27 cellular contexts compared by ENCODE assay signal in the genomic region with DNA sequence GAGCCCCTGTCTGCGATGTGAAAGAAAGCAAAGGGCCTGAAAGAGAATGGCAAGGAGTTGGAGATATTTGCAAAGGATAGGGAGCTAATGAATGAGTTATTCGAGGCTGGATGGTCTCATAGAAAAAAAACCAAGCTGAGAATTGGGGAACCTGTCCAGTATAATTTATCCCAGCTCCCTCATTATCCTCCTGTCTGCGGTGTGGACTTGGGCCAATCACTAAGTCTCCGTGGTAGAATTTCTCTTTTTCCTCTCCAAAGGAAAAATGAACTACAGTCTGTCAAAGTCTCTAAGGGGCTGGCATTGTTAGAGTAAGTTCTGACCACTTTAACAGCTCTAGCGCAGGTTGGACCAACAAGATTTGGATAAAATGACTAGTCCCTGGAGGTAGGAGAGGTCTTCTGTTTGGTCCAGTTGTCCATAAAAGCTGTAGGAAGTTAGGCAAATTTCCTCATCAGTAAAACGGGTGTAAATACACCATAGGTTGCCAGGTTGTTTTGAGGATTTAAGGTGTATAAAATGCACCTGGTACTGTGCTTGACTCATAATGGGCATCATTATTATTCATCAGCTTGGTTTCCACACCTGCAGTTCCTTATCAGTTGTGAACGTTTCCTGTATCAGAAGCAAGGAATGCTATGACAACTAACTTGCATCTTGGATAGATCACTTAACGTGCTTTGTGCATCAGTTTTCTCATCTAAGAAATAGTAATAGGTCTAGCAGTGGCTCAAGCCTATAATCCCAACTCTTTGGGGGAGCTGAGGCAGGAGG. TPM values are rescaled to one million over a fixed set of nuclear protein-coding genes. Genes with fewer than 3 reads are reported as not detected.
DNase-seq lines count a peak whose midpoint lies in the region; ATAC-seq and TF ChIP-seq lines count a peak whose summit lies in the region.
"Had no signal": no experiment of that assay in that cellular context is flagged by ENCODE, and none has a peak within 500 bp of the region (broad histone marks: within the 10 kb centered on the region; RNA-seq: fewer than 3 reads in every experiment).

No MANE protein-coding gene starts in this region.

- ATAC-seq in GM21447 (IDR thresholded peaks at IDR 0.05; ENCODE audit: unreplicated experiment), result no peak
- ATAC-seq: body of pancreas; lower lobe of right lung; mucosa of descending colon; Right ventricle myocardium inferior; stimulated activated effector memory CD8-positive, alpha-beta T cell treated with anti-CD3 and anti-CD28 coated beads, Interleukin-12 subunit alpha, Interleukin-12 subunit beta, amount 100 ng/mL, for 72 hours; upper lobe of right lung had no signal

- H3K27ac ChIP-seq in 22Rv1, result peak overlapping the region; percentile 50
- no peak overlapping the region for H3K27ac ChIP-seq in HUES48 (ENCODE audit: low read depth, low read length)
- peak overlapping the region; percentile 14; the same call in 1 of the 2 replicates for H3K27ac ChIP-seq in SK-N-MC
- H3K27ac ChIP-seq in iPS-20b (ENCODE audit: low read length), result no peak overlapping the region
- H3K27ac ChIP-seq in RWPE1, result no peak overlapping the region
- H3K27ac ChIP-seq in sigmoid colon, result no peak overlapping the region
- H3K27ac ChIP-seq: BLaER1, body of pancreas, epithelial cell of prostate, HL-60, lower lobe of right lung, parathyroid adenoma, right atrium auricular region, upper lobe of right lung had no signal

- H3K4me1 ChIP-seq in HUES48 (ENCODE audit: control insufficient read depth, insufficient read depth, low read length) (peaks cover 28% of the 10 kb centered on the region), iPS-20b (ENCODE audit: insufficient read depth, low read length) (peaks cover 20% of the 10 kb centered on the region), sigmoid colon (peaks cover 0 to 9% (median 0%) of the 10 kb centered on the region in 4 donors)
- H3K4me1 ChIP-seq: BLaER1, body of pancreas, lower lobe of right lung, parathyroid adenoma, right atrium auricular region, upper lobe of right lung had no signal

- WGBS in sigmoid colon, 2 donors, result 59 to 61% methylated on average over 8 of the region's 8 CpGs

- TF ChIP-seq EP300 in sigmoid colon (IDR thresholded peaks at IDR 0.05), result no peak

- H3K4me3 ChIP-seq in HUES48 (ENCODE audit: low read depth, low read length), result no peak overlapping the region
- H3K4me3 ChIP-seq in SK-N-MC, result no peak overlapping the region
- peak overlapping the region; percentile 0; the same call in 1 of the 2 replicates for H3K4me3 ChIP-seq in iPS-20b (ENCODE audit: low read length)
- no peak overlapping the region for H3K4me3 ChIP-seq in sigmoid colon
- H3K4me3 ChIP-seq: BLaER1, body of pancreas, lower lobe of right lung, mucosa of descending colon, right atrium auricular region, upper lobe of right lung had no signal

- no peak for DNase-seq in SK-N-MC (ENCODE audit: low read depth, low spot score)
- DNase-seq in RWPE1 (ENCODE audit: low spot score), result no peak
- DNase-seq in globus pallidus (ENCODE audit: low spot score), result no peak
- DNase-seq in sigmoid colon, result no peak
- DNase-seq: activated CD4-positive, alpha-beta T cell treated with anti-CD3 and anti-CD28 coated beads, Interleukin-2, amount 10 ng/mL, durations not matched to agents 24 days and 14 days; activated gamma-delta T cell; activated T-cell treated with anti-CD3 and anti-CD28 coated beads, Interleukin-2, amount 50 U/mL, for 24 hours; body of pancreas; DMS79 treated with DMSO at 0.1 percent for 48 hours; GF-D8; lower lobe of right lung; mucosa of descending colon; NCI-H187 treated with DMSO at 0.1 percent for 48 hours; stimulated activated CD4-positive, alpha-beta T cell treated with anti-CD3 and anti-CD28 coated beads, Interleukin-12 subunit alpha, Interleukin-12 subunit beta, amount 100 ng/mL, for 4 hours; stimulated activated CD4-positive, alpha-beta T cell treated with anti-CD3 and anti-CD28 coated beads, Interleukin-4, amount 100 ng/mL, for 1 hour; upper lobe of right lung had no signal

- H3K9ac ChIP-seq in HUES48 (ENCODE audit: low read depth, low read length), result peak overlapping the region; percentile 30; the same call in 1 of the 2 replicates
- H3K9ac ChIP-seq in SK-N-MC (ENCODE audit: insufficient read length), result no peak overlapping the region
- H3K9ac ChIP-seq in iPS-20b (ENCODE audit: low read depth, low read length), result peak overlapping the region; percentile 11; the same call in 1 of the 2 replicates
- H3K9ac ChIP-seq: BLaER1, parathyroid adenoma had no signal

- CTCF ChIA-PET in RWPE1 (lab: Yijun Ruan, JAX), result no interaction called here

- no peak for TF ChIP-seq POLR2A in sigmoid colon (IDR thresholded peaks at IDR 0.05)

- intact Hi-C loops in sigmoid colon (cut with DNase I), result no loop called here

- no peaks in the 10 kb centered on the region for H3K36me3 ChIP-seq in HUES48 (ENCODE audit: control insufficient read depth, insufficient read depth, low read length)
- no peaks in the 10 kb centered on the region for H3K36me3 ChIP-seq in SK-N-MC (ENCODE audit: insufficient read depth, low read length)
- no peaks in the 10 kb centered on the region for H3K36me3 ChIP-seq in iPS-20b (ENCODE audit: insufficient read depth, low read depth, low read length)
- H3K36me3 ChIP-seq in sigmoid colon, result no peaks in the 10 kb centered on the region
- H3K36me3 ChIP-seq: BLaER1, lower lobe of right lung, right atrium auricular region, upper lobe of right lung had no signal

- H3K9me3 ChIP-seq in HUES48 (ENCODE audit: control insufficient read depth, insufficient read depth, low read length) (no peaks in the 10 kb centered on the region), SK-N-MC (ENCODE audit: low read depth, low read length) (no peaks in the 10 kb centered on the region), iPS-20b (ENCODE audit: insufficient read depth, low read depth, low read length) (no peaks in the 10 kb centered on the region), sigmoid colon (no peaks in the 10 kb centered on the region)
- H3K9me3 ChIP-seq: BLaER1, body of pancreas, lower lobe of right lung, mucosa of descending colon, right atrium auricular region, upper lobe of right lung had no signal

- POLR2A ChIA-PET in RWPE1 (lab: Yijun Ruan, JAX; ENCODE audit: low non-redundant PET), result no interaction called here

- H3K27me3 ChIP-seq in HUES48 (ENCODE audit: control insufficient read depth, insufficient read depth, low read length) (no peaks in the 10 kb centered on the region), iPS-20b (ENCODE audit: insufficient read depth, low read length) (no peaks in the 10 kb centered on the region), sigmoid colon (no peaks in the 10 kb centered on the region)
- H3K27me3 ChIP-seq: BLaER1, body of pancreas, right atrium auricular region, upper lobe of right lung had no signal

- TF ChIP-seq CTCF in 22Rv1 (IDR thresholded peaks at IDR 0.05) (no peak), RWPE1 (conservative IDR thresholded peaks at IDR 0.05; ENCODE audit: low read depth) (no peak), sigmoid colon (IDR thresholded peaks at IDR 0.05) (no peak)

RNA-seq across cellular contexts. Expression of gene CDON, which starts 10.3 kb away (rescaled TPM):
- total RNA-seq in sigmoid colon, result 10 to 100 TPM; 48.9 to 88.1 (median 66.3) TPM
- polyA plus RNA-seq in sigmoid colon, result 1 to 10 TPM in 1 of 3 donors, under 1 TPM in 2; under 0.01 to 3.4 (median 0.60) TPM

Comparison
In these comparisons a context has a peak if more than half of its experiments do, and no peak if none do; other contexts are left out.
1. H3K27ac ChIP-seq: peak in 22Rv1 (single experiment) and SK-N-MC (single experiment); none in HUES48 (single experiment), iPS-20b (single experiment), RWPE1 (single experiment) and sigmoid colon (0 of 4).